In the genomic region with DNA sequence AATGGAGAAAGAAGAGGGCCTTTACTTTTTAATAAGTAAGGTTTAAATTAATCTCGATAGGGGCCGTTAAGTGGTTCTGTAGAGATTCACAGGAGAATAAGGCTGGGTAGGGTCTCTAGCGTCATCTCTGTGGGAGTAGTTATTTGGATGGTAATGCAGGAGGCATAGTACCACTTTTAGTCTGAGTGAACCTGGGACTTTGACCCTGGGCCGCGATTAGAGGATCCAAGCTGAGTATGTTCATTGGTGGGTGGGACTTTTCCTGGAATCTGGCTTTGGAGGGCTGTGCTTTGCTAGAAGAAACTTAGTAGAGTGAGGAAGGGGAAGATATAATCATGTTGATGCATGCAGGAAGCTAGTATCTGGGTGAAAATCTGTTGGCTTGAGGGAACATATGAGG, we compare ENCODE assay signal across 17 cellular contexts. TPM values are rescaled to one million over a fixed set of nuclear protein-coding genes. Genes with fewer than 3 reads are reported as not detected.
DNase-seq lines count a peak whose midpoint lies in the region; ATAC-seq and TF ChIP-seq lines count a peak whose summit lies in the region.
"Had no signal": no experiment of that assay in that cellular context is flagged by ENCODE, and none has a peak within 500 bp of the region (broad histone marks: within the 10 kb centered on the region; RNA-seq: fewer than 3 reads in every experiment).

No MANE protein-coding gene starts in this region.

- no peaks in the 10 kb centered on the region for H3K27me3 ChIP-seq in BLaER1 treated with 17β-estradiol and CSF1 and Interleukin-3, amounts not matched to agents 10 nM and 100 nM
- no peaks in the 10 kb centered on the region for H3K27me3 ChIP-seq in H9 (ENCODE audit: insufficient read depth, low read length)
- no peaks in the 10 kb centered on the region for H3K27me3 ChIP-seq in HAP-1 (ENCODE audit: low read depth)

- in situ Hi-C loops in HAP-1 (cut with MboI; ENCODE audit: low sequenced_read_pairs) = no loop called here

- no peak overlapping the region for H3K4me3 Mint-ChIP-seq in H9
- no peak overlapping the region for H3K4me3 Mint-ChIP-seq in effector memory CD8-positive, alpha-beta T cell
- peak overlapping the region in 2 of 3 experiments; percentile 1 to 5 for H3K4me3 Mint-ChIP-seq in nephron

- H4K91ac ChIP-seq in H9 (ENCODE audit: insufficient read length, low read depth, low read length) = no peak overlapping the region

- no peak overlapping the region for H3K14ac ChIP-seq in H9 (ENCODE audit: insufficient read depth, low read length)

- H4K5ac ChIP-seq in H9 (ENCODE audit: insufficient read length, low read depth, low read length) = no peak overlapping the region

- H3K27me3 Mint-ChIP-seq in H9 (ENCODE audit: low read depth) (peaks cover 2% of the 10 kb centered on the region; the same call in 1 of the 2 replicates), nephron (ENCODE audit: low read depth) (peaks cover 5% of the 10 kb centered on the region)
- no peaks in the 10 kb centered on the region for H3K27me3 Mint-ChIP-seq in effector memory CD8-positive, alpha-beta T cell

- H3K4ac ChIP-seq in H9 (ENCODE audit: low read depth, low read length) = no peak overlapping the region

- no peak overlapping the region for H2BK5ac ChIP-seq in H9 (ENCODE audit: insufficient read length, low read length)

- no peak overlapping the region for H3T11ph ChIP-seq in H9 (ENCODE audit: low read length)

- peaks cover 6 to 40% (median 22%) of the 10 kb centered on the region in 11 experiments; a peak in 20 of 22 replicates for H3K36me3 ChIP-seq in BLaER1 treated with 17β-estradiol and CSF1 and Interleukin-3, amounts not matched to agents 10 nM and 100 nM
- H3K36me3 ChIP-seq in HAP-1 (replicated peaks) = no peaks in the 10 kb centered on the region

- H3K79me1 ChIP-seq in H9 (ENCODE audit: insufficient read depth, low read depth, low read length, poor library complexity, severe bottlenecking) = no peaks in the 10 kb centered on the region

- no peak overlapping the region for H4K8ac ChIP-seq in H9 (replicated peaks; ENCODE audit: insufficient read length, low read depth, low read length)

- H3K27ac Mint-ChIP-seq in H9 (peak overlapping the region in 2 of 3 experiments; percentile 7 to 20; a peak in 3 of 7 replicates), nephron (peak overlapping the region; percentile 8 to 55 (median 32))
- peak overlapping the region; percentile 8 to 19 for H3K27ac Mint-ChIP-seq in effector memory CD8-positive, alpha-beta T cell

- no peak for DNase-seq in H9
- DNase-seq in effector memory CD8-positive, alpha-beta T cell = no peak
- no peak for DNase-seq in anterior cingulate cortex (lab: John Stamatoyannopoulos, UW)
- DNase-seq in HAP-1 (ENCODE audit: low spot score in 2 of 2) = no peak
- DNase-seq in iPS-NIHi7 (ENCODE audit: extremely low spot score) = no peak
- DNase-seq: activated T-cell treated with anti-CD3 and anti-CD28 coated beads, Interleukin-2, amount 50 U/mL, for 1 hour; amniotic stem cell; effector CD8-positive, alpha-beta T cell; foreskin melanocyte; KBM-7; kidney glomerular epithelial cell; NCI-H187; NCI-H526 treated with DMSO at 0.1 percent for 48 hours; occipital lobe had no signal

- peaks cover 22% of the 10 kb centered on the region for H3K79me2 ChIP-seq in H9 (ENCODE audit: insufficient read depth, low read length)

- WGBS in H9 (ENCODE audit: extremely low coverage, insufficient read length, low lambda C conversion rate) = no CpG with 5 or more reads among the region's 5 CpGs

- H3K4me1 ChIP-seq in BLaER1 treated with 17β-estradiol and CSF1 and Interleukin-3, amounts not matched to agents 10 nM and 100 nM = peaks cover 42 to 58% (median 51%) of the 10 kb centered on the region in 10 experiments
- H3K4me1 ChIP-seq in H9 (ENCODE audit: insufficient read depth, low read length) = peaks cover 2% of the 10 kb centered on the region; the same call in 1 of the 2 replicates
- peaks cover 11% of the 10 kb centered on the region for H3K4me1 ChIP-seq in HAP-1

- H3K4me3 ChIP-seq in BLaER1 treated with 17β-estradiol and CSF1 and Interleukin-3, amounts not matched to agents 10 nM and 100 nM = no peak overlapping the region
- H3K4me3 ChIP-seq in HAP-1 = no peak overlapping the region

- H3K27ac ChIP-seq in BLaER1 treated with 17β-estradiol and CSF1 and Interleukin-3, amounts not matched to agents 10 nM and 100 nM = no peak overlapping the region
- H3K27ac ChIP-seq in H9 (ENCODE audit: insufficient read length, low read depth, low read length) = no peak overlapping the region

- TF ChIP-seq CTCF in H9 (conservative IDR thresholded peaks at IDR 0.05) (no peak), nephron (IDR thresholded peaks at IDR 0.05; ENCODE audit: unreplicated experiment in 3 of 3) (no peak)

- no peak overlapping the region for H3K23ac ChIP-seq in H9 (ENCODE audit: insufficient read length, low read depth, low read length)

- no peaks in the 10 kb centered on the region; a peak in 1 of 5 replicates for H3K9me3 Mint-ChIP-seq in H9
- no peaks in the 10 kb centered on the region for H3K9me3 Mint-ChIP-seq in effector memory CD8-positive, alpha-beta T cell
- H3K9me3 Mint-ChIP-seq in nephron = no peaks in the 10 kb centered on the region

- peak overlapping the region in 10 of 11 experiments; percentile 1 to 97 (median 20); a peak in 12 of 22 replicates for H3K4me2 ChIP-seq in BLaER1 treated with 17β-estradiol and CSF1 and Interleukin-3, amounts not matched to agents 10 nM and 100 nM
- H3K4me2 ChIP-seq in H9 (ENCODE audit: insufficient read depth, insufficient read length, low read length) = no peak overlapping the region

- no peak overlapping the region for H3K18ac ChIP-seq in H9 (ENCODE audit: insufficient read length, low read depth, low read length)

- no peak overlapping the region for H2AK5ac ChIP-seq in H9 (ENCODE audit: insufficient read length, low read length)

- no peak overlapping the region for H2BK15ac ChIP-seq in H9 (ENCODE audit: low read depth, low read length)

- no peak overlapping the region for H2AFZ ChIP-seq in H9 (ENCODE audit: low read length)

- peaks cover 0 to 2% (median 0%) of the 10 kb centered on the region in 3 experiments; a peak in 1 of 7 replicates for H3K36me3 Mint-ChIP-seq in H9 (ENCODE audit: insufficient read depth in 1 of 3, low read depth in 3 of 3)
- peaks cover 15% of the 10 kb centered on the region for H3K36me3 Mint-ChIP-seq in effector memory CD8-positive, alpha-beta T cell (ENCODE audit: insufficient read depth)
- peaks cover 7% of the 10 kb centered on the region for H3K36me3 Mint-ChIP-seq in nephron (ENCODE audit: low read depth)

- H3K23me2 ChIP-seq in H9 (ENCODE audit: insufficient read length, low read depth, low read length, poor library complexity, severe bottlenecking) = peaks cover 11% of the 10 kb centered on the region

- no peak overlapping the region for H2BK20ac ChIP-seq in H9 (ENCODE audit: low read depth, low read length, poor library complexity, severe bottlenecking)

- H3K9ac ChIP-seq in BLaER1 treated with 17β-estradiol and CSF1 and Interleukin-3, amounts not matched to agents 10 nM and 100 nM = no peak overlapping the region
- no peak overlapping the region for H3K9ac ChIP-seq in H9 (ENCODE audit: extremely low read depth, insufficient read length, low read length)

- no peak for ATAC-seq in effector memory CD8-positive, alpha-beta T cell (replicated peaks)
- ATAC-seq in HG03378 (IDR thresholded peaks at IDR 0.05; ENCODE audit: unreplicated experiment) = no peak

- no peak overlapping the region for H2BK120ac ChIP-seq in H9 (ENCODE audit: low read depth, low read length, poor library complexity, severe bottlenecking)

- no peak overlapping the region for H2BK12ac ChIP-seq in H9 (ENCODE audit: insufficient read length, low read depth, low read length)

- H3K9me3 ChIP-seq in BLaER1 treated with 17β-estradiol and CSF1 and Interleukin-3, amounts not matched to agents 10 nM and 100 nM (replicated peaks in 1 of 11) = peaks cover 0 to 16% (median 4%) of the 10 kb centered on the region in 11 experiments; a peak in 6 of 22 replicates
- H3K9me3 ChIP-seq in H9 (ENCODE audit: control insufficient read depth, low read depth, low read length) (no peaks in the 10 kb centered on the region), HAP-1 (no peaks in the 10 kb centered on the region)

- H3K4me1 Mint-ChIP-seq in H9 = peaks cover 46 to 48% of the 10 kb centered on the region in 2 experiments
- H3K4me1 Mint-ChIP-seq in effector memory CD8-positive, alpha-beta T cell (ENCODE audit: low read depth in 2 of 2) = peaks cover 49 to 70% of the 10 kb centered on the region in 2 donors
- peaks cover 46% of the 10 kb centered on the region for H3K4me1 Mint-ChIP-seq in nephron

- no peak overlapping the region for H3K56ac ChIP-seq in H9 (ENCODE audit: insufficient read length, low read depth, low read length)

- peaks cover 0 to 46% (median 11%) of the 10 kb centered on the region in 11 experiments; a peak in 10 of 22 replicates for H4K20me1 ChIP-seq in BLaER1 treated with 17β-estradiol and CSF1 and Interleukin-3, amounts not matched to agents 10 nM and 100 nM
- H4K20me1 ChIP-seq in H9 (ENCODE audit: control insufficient read depth, insufficient read depth, insufficient read length) = no peaks in the 10 kb centered on the region

RNA-seq across cellular contexts. Expression of a gene that starts 4.0 kb away (rescaled TPM):
- total RNA-seq in H9 (2021) = 56.3 and 64.6 TPM in 2 replicates

Comparison
In these comparisons a context has a peak if more than half of its experiments do, and no peak if none do; other contexts are left out.
1. H3K4me3 Mint-ChIP-seq: peak in nephron (2 of 3); none in H9 (0 of 2) and effector memory CD8-positive, alpha-beta T cell (0 of 2).
2. Peak in every context shown above with its lines, with median percentiles within 50 percentile points of each other: H3K27ac Mint-ChIP-seq.